23 cellular contexts compared by ENCODE assay signal in genomic region chr10:133131754-133132710, GRCh38. TPM values are rescaled to one million over a fixed set of nuclear protein-coding genes. Genes with fewer than 3 reads are reported as not detected.
DNase-seq lines count a peak whose midpoint lies in the region; ATAC-seq and TF ChIP-seq lines count a peak whose summit lies in the region.
"Had no signal": no experiment of that assay in that cellular context is flagged by ENCODE, and none has a peak within 500 bp of the region (broad histone marks: within the 10 kb centered on the region; RNA-seq: fewer than 3 reads in every experiment).

No MANE protein-coding gene starts in this region.

- H3K27ac Mint-ChIP-seq in endodermal cell (no peak overlapping the region), neural progenitor cell (peak overlapping the region; percentile 27), immature natural killer cell (peak overlapping the region in 1 of 6 donors; percentile 49)
- H3K27ac Mint-ChIP-seq: activated CD4-positive, alpha-beta T cell treated with anti-CD3 and anti-CD28 coated beads, Interleukin-2, amount 10 ng/mL, durations not matched to agents 24 days and 14 days; activated naive CD8-positive, alpha-beta T cell; naive thymus-derived CD8-positive, alpha-beta T cell had no signal

- DNase-seq in left ventricle myocardium superior: peak; percentile 24
- no peak for DNase-seq in left ventricle myocardium inferior
- DNase-seq in endodermal cell: peak; percentile 44
- no peak for DNase-seq in neural progenitor cell (ENCODE audit: low spot score)
- peak; percentile 5 to 7 for DNase-seq in uterus
- DNase-seq in immature natural killer cell: no peak
- DNase-seq in brain microvascular endothelial cell: no peak
- DNase-seq: ACHN; activated CD4-positive, alpha-beta T cell treated with anti-CD3 and anti-CD28 coated beads, Interleukin-2, amount 10 ng/mL, durations not matched to agents 24 days and 14 days; activated T-cell treated with anti-CD3 and anti-CD28 coated beads for 4 hours; CD4-positive, alpha-beta memory T cell; erythroblast; GOT3; mammary epithelial cell; MG63; NCI-H187; NCI-H446; stimulated activated naive CD4-positive, alpha-beta T cell had no signal

- in situ Hi-C loops in brain microvascular endothelial cell (cut with HindIII; ENCODE audit: low pct_ligation_motif_present, low sequenced_read_pairs): no loop called here

- no peaks in the 10 kb centered on the region for H3K79me2 ChIP-seq in neural progenitor cell (ENCODE audit: low read depth)

- H3K36me3 Mint-ChIP-seq in endodermal cell (ENCODE audit: low read depth) (no peaks in the 10 kb centered on the region), neural progenitor cell (no peaks in the 10 kb centered on the region), immature natural killer cell (no peaks in the 10 kb centered on the region)
- H3K36me3 Mint-ChIP-seq: activated naive CD8-positive, alpha-beta T cell; CD4-positive, alpha-beta memory T cell; naive thymus-derived CD8-positive, alpha-beta T cell had no signal

- no peaks in the 10 kb centered on the region for H3K27me3 Mint-ChIP-seq in endodermal cell (ENCODE audit: insufficient read depth)
- peaks cover 10% of the 10 kb centered on the region for H3K27me3 Mint-ChIP-seq in neural progenitor cell (ENCODE audit: insufficient read depth, low read depth)
- peaks cover 0 to 3% (median 0%) of the 10 kb centered on the region in 3 donors for H3K27me3 Mint-ChIP-seq in immature natural killer cell (ENCODE audit: low read depth in 3 of 3)
- H3K27me3 Mint-ChIP-seq: activated CD4-positive, alpha-beta T cell treated with anti-CD3 and anti-CD28 coated beads, Interleukin-2, amount 10 ng/mL, durations not matched to agents 24 days and 14 days; activated naive CD8-positive, alpha-beta T cell; CD4-positive, alpha-beta memory T cell had no signal

- H3K4me1 ChIP-seq in left ventricle myocardium inferior (no peaks in the 10 kb centered on the region), endodermal cell (ENCODE audit: control insufficient read depth, insufficient read depth, low read length) (no peaks in the 10 kb centered on the region), neural progenitor cell (no peaks in the 10 kb centered on the region), uterus (no peaks in the 10 kb centered on the region)
- H3K4me1 ChIP-seq: upper lobe of right lung had no signal

- WGBS in endodermal cell (ENCODE audit: insufficient coverage in 1 of 2, insufficient read length in 1 of 2), 2 experiments: 93% methylated on average over 41 to 49 of the region's 49 CpGs

- H3K4me1 Mint-ChIP-seq in endodermal cell (no peaks in the 10 kb centered on the region), neural progenitor cell (peaks cover 5% of the 10 kb centered on the region), immature natural killer cell (no peaks in the 10 kb centered on the region)
- H3K4me1 Mint-ChIP-seq: activated CD4-positive, alpha-beta T cell treated with anti-CD3 and anti-CD28 coated beads, Interleukin-2, amount 10 ng/mL, durations not matched to agents 24 days and 14 days; CD4-positive, alpha-beta memory T cell had no signal

- no peaks in the 10 kb centered on the region for H3K9me3 ChIP-seq in left ventricle myocardium inferior (replicated peaks)
- H3K9me3 ChIP-seq in endodermal cell (ENCODE audit: control insufficient read depth, low read length): no peaks in the 10 kb centered on the region
- no peaks in the 10 kb centered on the region for H3K9me3 ChIP-seq in neural progenitor cell (ENCODE audit: low read depth)
- no peaks in the 10 kb centered on the region for H3K9me3 ChIP-seq in uterus
- H3K9me3 ChIP-seq: MG63, upper lobe of right lung had no signal

- H3F3A ChIP-seq in neural progenitor cell (ENCODE audit: low read depth): no peaks in the 10 kb centered on the region

- no peak overlapping the region for H3K4me2 ChIP-seq in neural progenitor cell

- H3K4me3 Mint-ChIP-seq in endodermal cell (no peak overlapping the region), neural progenitor cell (no peak overlapping the region), immature natural killer cell (no peak overlapping the region)
- H3K4me3 Mint-ChIP-seq: activated CD4-positive, alpha-beta T cell treated with anti-CD3 and anti-CD28 coated beads, Interleukin-2, amount 10 ng/mL, durations not matched to agents 24 days and 14 days; activated naive CD8-positive, alpha-beta T cell; CD4-positive, alpha-beta memory T cell; naive thymus-derived CD8-positive, alpha-beta T cell had no signal

- TF ChIP-seq CTCF in left ventricle myocardium inferior (IDR thresholded peaks at IDR 0.05; ENCODE audit: borderline replicate concordance) (no peak), endodermal cell (conservative IDR thresholded peaks at IDR 0.05) (no peak), neural progenitor cell (IDR thresholded peaks at IDR 0.05) (no peak), uterus (IDR thresholded peaks at IDR 0.05) (no peak), brain microvascular endothelial cell (IDR thresholded peaks at IDR 0.05; ENCODE audit: low read depth, low read length, missing control alignments) (no peak)

- H4K20me1 ChIP-seq in neural progenitor cell (ENCODE audit: low read depth): no peaks in the 10 kb centered on the region

- H3K27ac ChIP-seq in left ventricle myocardium inferior (replicated peaks) (no peak overlapping the region), endodermal cell (ENCODE audit: low read depth, low read length) (peak overlapping the region; percentile 36), neural progenitor cell (no peak overlapping the region), uterus (no peak overlapping the region), brain microvascular endothelial cell (no peak overlapping the region)
- H3K27ac ChIP-seq: upper lobe of right lung had no signal

- intact Hi-C loops in left ventricle myocardium superior (cut with micrococcal nuclease) (no loop called here), left ventricle myocardium inferior (cut with micrococcal nuclease) (no loop called here), uterus (cut with DNase I; ENCODE audit: low total_unique reads) (no loop called here)

- H3K9ac ChIP-seq in endodermal cell (ENCODE audit: extremely low read depth, low read length, poor library complexity, severe bottlenecking) (no peak overlapping the region), neural progenitor cell (no peak overlapping the region)

- ATAC-seq in left ventricle myocardium superior (no peak), HG03520 (IDR thresholded peaks at IDR 0.05; ENCODE audit: unreplicated experiment) (no peak)
- ATAC-seq: naive thymus-derived CD8-positive, alpha-beta T cell; upper lobe of right lung had no signal

- H3K4me3 ChIP-seq in left ventricle myocardium inferior (no peak overlapping the region), endodermal cell (ENCODE audit: low read length) (no peak overlapping the region), neural progenitor cell (no peak overlapping the region), uterus (no peak overlapping the region), brain microvascular endothelial cell (ENCODE audit: low read depth, low read length) (no peak overlapping the region)
- H3K4me3 ChIP-seq: MG63, upper lobe of right lung had no signal

- no peak for TF ChIP-seq POLR2A in uterus (IDR thresholded peaks at IDR 0.05)

- H3K36me3 ChIP-seq in left ventricle myocardium inferior (no peaks in the 10 kb centered on the region), endodermal cell (ENCODE audit: control insufficient read depth, insufficient read depth, low read length) (no peaks in the 10 kb centered on the region), neural progenitor cell (no peaks in the 10 kb centered on the region), uterus (no peaks in the 10 kb centered on the region), brain microvascular endothelial cell (replicated peaks) (no peaks in the 10 kb centered on the region)
- H3K36me3 ChIP-seq: MG63, upper lobe of right lung had no signal

- no peak overlapping the region for H2AFZ ChIP-seq in neural progenitor cell (replicated peaks)

- H3K9me3 Mint-ChIP-seq in endodermal cell (no peaks in the 10 kb centered on the region), neural progenitor cell (no peaks in the 10 kb centered on the region), immature natural killer cell (no peaks in the 10 kb centered on the region)
- H3K9me3 Mint-ChIP-seq: activated CD4-positive, alpha-beta T cell treated with anti-CD3 and anti-CD28 coated beads, Interleukin-2, amount 10 ng/mL, durations not matched to agents 24 days and 14 days; CD4-positive, alpha-beta memory T cell; naive thymus-derived CD8-positive, alpha-beta T cell had no signal

- peaks cover 11% of the 10 kb centered on the region for H3K27me3 ChIP-seq in left ventricle myocardium inferior (ENCODE audit: low read depth)
- H3K27me3 ChIP-seq in endodermal cell (ENCODE audit: control insufficient read depth, insufficient read depth, low read length, poor library complexity, severe bottlenecking): no peaks in the 10 kb centered on the region
- no peaks in the 10 kb centered on the region for H3K27me3 ChIP-seq in neural progenitor cell
- H3K27me3 ChIP-seq in uterus: no peaks in the 10 kb centered on the region
- no peaks in the 10 kb centered on the region for H3K27me3 ChIP-seq in brain microvascular endothelial cell (replicated peaks)
- H3K27me3 ChIP-seq: upper lobe of right lung had no signal

RNA-seq across cellular contexts. Expression of gene KNDC1, which starts 28.0 kb away (rescaled TPM):
- 0.20 TPM for total RNA-seq in left ventricle myocardium superior
- 0.11 TPM for total RNA-seq in left ventricle myocardium inferior
- total RNA-seq in endodermal cell: 1 to 10 TPM; 6.5 to 9.6 TPM
- polyA plus RNA-seq in endodermal cell (2013, experiment 1 of 2): 7.3 TPM
- 4.6 TPM for polyA plus RNA-seq in endodermal cell (2013, experiment 2 of 2)
- total RNA-seq in neural progenitor cell (ENCODE audit: low replicate concordance): 1.8 and 5.6 TPM in 2 replicates
- total RNA-seq in uterus: 10 to 100 TPM in 1 of 4 donors, 1 to 10 TPM in 2, under 1 TPM in 1; under 0.01 to 12.5 (median 5.3) TPM
- not detected for polyA plus RNA-seq in immature natural killer cell
- polyA plus RNA-seq: mammary epithelial cell; naive thymus-derived CD8-positive, alpha-beta T cell had no signal

RNA-seq across cellular contexts. Expression of gene ADGRA1, which starts 44.3 kb away (rescaled TPM):
- not detected for total RNA-seq in left ventricle myocardium superior
- not detected for total RNA-seq in left ventricle myocardium inferior
- 1 to 10 TPM in 1 of 2 donors, under 1 TPM in 1; 0.24 to 1.0 TPM for total RNA-seq in endodermal cell
- polyA plus RNA-seq in endodermal cell (2013, experiment 1 of 2): 5.6 TPM
- 6.9 TPM for polyA plus RNA-seq in endodermal cell (2013, experiment 2 of 2)
- not detected in 2 replicates for total RNA-seq in neural progenitor cell (ENCODE audit: low replicate concordance)
- 1 to 10 TPM in 1 of 4 donors, under 1 TPM in 1, not detected in 2; 0.07 to 1.0 TPM for total RNA-seq in uterus
- not detected for polyA plus RNA-seq in immature natural killer cell
- total RNA-seq: activated CD4-positive, alpha-beta T cell treated with anti-CD3 and anti-CD28 coated beads, Interleukin-2, amount 10 ng/mL, durations not matched to agents 24 days and 14 days; CD4-positive, alpha-beta memory T cell; dermis microvascular lymphatic vessel endothelial cell; mammary epithelial cell; naive thymus-derived CD8-positive, alpha-beta T cell; upper lobe of right lung had no signal
- polyA plus RNA-seq: CD4-positive, alpha-beta memory T cell; mammary epithelial cell; naive thymus-derived CD8-positive, alpha-beta T cell had no signal

Comparison
In these comparisons a context has a peak if more than half of its experiments do, and no peak if none do; other contexts are left out.
1. DNase-seq: peak in left ventricle myocardium superior (single experiment), endodermal cell (single experiment) and uterus (2 of 2); none in left ventricle myocardium inferior (single experiment), neural progenitor cell (single experiment), immature natural killer cell (0 of 3) and brain microvascular endothelial cell (single experiment).